1 cellular context compared by ENCODE assay signal in the genomic region with DNA sequence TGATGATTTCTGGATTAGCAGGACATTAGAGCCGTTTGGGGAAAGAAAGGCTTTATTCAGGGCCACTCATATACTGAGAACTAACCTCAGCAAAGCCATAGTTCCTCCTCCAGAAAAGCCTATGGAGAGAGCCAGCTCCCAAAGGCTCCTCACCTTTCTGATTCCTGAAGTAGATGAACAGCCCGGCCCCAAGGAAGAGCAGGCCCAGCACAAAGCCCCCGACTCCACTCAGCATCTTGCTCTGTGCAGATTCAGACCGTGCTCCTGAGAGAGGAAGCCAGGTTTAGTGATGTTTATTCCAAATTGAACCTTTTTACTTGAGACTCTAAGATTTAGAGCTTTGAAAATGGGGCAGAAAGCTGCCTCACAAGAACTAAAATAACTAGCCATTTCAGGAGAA.
TF ChIP-seq lines count a peak whose summit lies in the region.

No MANE protein-coding gene starts in this region.

TF ChIP-seq in HepG2, 621 proteins besides CTCF, POLR2A, EP300 and RAD21:
- TF ChIP-seq FOSL1 (CRISPR knock-in tag; IDR thresholded peaks at IDR 0.05; ENCODE audit: borderline replicate concordance) (no peak), HMG20A (CRISPR knock-in tag; IDR thresholded peaks at IDR 0.05; ENCODE audit: borderline replicate concordance) (no peak), GABPA (IDR thresholded peaks at IDR 0.05; ENCODE audit: low read depth, low read length) (no peak), GABPA (CRISPR knock-in tag; IDR thresholded peaks at IDR 0.05; ENCODE audit: low read depth) (no peak), ZFP36 (IDR thresholded peaks at IDR 0.05; ENCODE audit: borderline replicate concordance, low read depth, low read length, partially characterized antibody) (no peak), CBX1 (IDR thresholded peaks at IDR 0.05; ENCODE audit: low read depth) (no peak), ZBTB25 (CRISPR knock-in tag; IDR thresholded peaks at IDR 0.05) (no peak), KDM6A (CRISPR knock-in tag; IDR thresholded peaks at IDR 0.05; ENCODE audit: low read depth) (no peak)
- TF ChIP-seq, protein P1, sequence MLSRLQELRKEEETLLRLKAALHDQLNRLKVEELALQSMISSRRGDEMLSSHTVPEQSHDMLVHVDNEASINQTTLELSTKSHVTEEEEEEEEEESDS (CRISPR knock-in tag; IDR thresholded peaks at IDR 0.05; ENCODE audit: borderline replicate concordance) = no peak
